ENCODE assay signal across 20 cellular contexts in genomic region chr11:46719048-46719542, GRCh38. TPM values are rescaled to one million over a fixed set of nuclear protein-coding genes. Genes with fewer than 3 reads are reported as not detected.
DNase-seq lines count a peak whose midpoint lies in the region; ATAC-seq, FAIRE-seq and TF ChIP-seq lines count a peak whose summit lies in the region.
"Had no signal": no experiment of that assay in that cellular context is flagged by ENCODE, and none has a peak within 500 bp of the region (broad histone marks: within the 10 kb centered on the region; RNA-seq: fewer than 3 reads in every experiment).

Gene F2 (plus strand): TSS chr11:46719213. CDS start chr11:46719236, 23 bp downstream.

- H3K23ac ChIP-seq in neuronal stem cell (ENCODE audit: low read depth, low read length, poor library complexity): peak within 1 kb of the TSS; percentile 20

- dilution Hi-C loops in endothelial cell of umbilical vein (cut with MboI; ENCODE audit: extremely low pct_ligation_motif_present, low sequenced_read_pairs): no loop called here

- H3K9me1 ChIP-seq in endothelial cell of umbilical vein (replicated peaks; ENCODE audit: control insufficient read depth, extremely low read depth, insufficient read depth, low read length): no peaks in the 10 kb centered on the region

- H2BK5ac ChIP-seq in neuronal stem cell (ENCODE audit: low read length): no peak within 1 kb of the TSS

- H4K91ac ChIP-seq in neuronal stem cell (ENCODE audit: low read depth, low read length, poor library complexity): no peak within 1 kb of the TSS

- H4K20me1 ChIP-seq in DND-41 (ENCODE audit: insufficient read depth, low read length) (no peaks in the 10 kb centered on the region), KMS-11 (ENCODE audit: insufficient read depth) (no peaks in the 10 kb centered on the region), endothelial cell of umbilical vein (replicated peaks; ENCODE audit: control insufficient read depth, extremely low read depth, insufficient read depth, low read length) (no peaks in the 10 kb centered on the region)

- no peak for DNase-seq in DND-41
- no peak for DNase-seq in endothelial cell of umbilical vein (ENCODE audit: low read depth, low spot score)
- DNase-seq in neuronal stem cell (ENCODE audit: low spot score): no peak
- DNase-seq in HPDE6-E6E7 (ENCODE audit: extremely low spot score): no peak
- no peak for DNase-seq in stimulated activated CD4-positive, alpha-beta T cell treated with anti-CD3 and anti-CD28 coated beads, Interleukin-15, amount 100 ng/mL, for 24 hours
- no peak for DNase-seq in nucleus accumbens (lab: John Stamatoyannopoulos, UW)
- DNase-seq in posterior vena cava (ENCODE audit: low spot score): no peak
- DNase-seq: activated T-cell treated with anti-CD3 and anti-CD28 coated beads for 4 hours; CD4-positive, alpha-beta T cell; effector CD8-positive, alpha-beta T cell; NCI-H2107; NCI-H82; nephron progenitor cell; right cardiac atrium; stimulated activated CD4-positive, alpha-beta T cell treated with anti-CD3 and anti-CD28 coated beads, Interleukin-2, amount 100 ng/mL, for 24 hours; T-helper 17 cell had no signal

- no TSS peak for BruUV-seq in endothelial cell of umbilical vein (replicated peaks; lab: Mats Ljungman, UMichigan)

- H3K36me3 ChIP-seq in DND-41 (ENCODE audit: insufficient read depth, low read length) (no peaks in the 10 kb centered on the region), KMS-11 (ENCODE audit: insufficient read depth) (no peaks in the 10 kb centered on the region), endothelial cell of umbilical vein (ENCODE audit: control insufficient read depth in 2 of 2, extremely low read depth in 1 of 2, insufficient read depth in 2 of 2, low read length in 2 of 2) (no peaks in the 10 kb centered on the region), neuronal stem cell (replicated peaks in 1 of 2; ENCODE audit: control insufficient read depth in 2 of 2, insufficient read depth in 2 of 2, low read length in 2 of 2) (no peaks in the 10 kb centered on the region)
- H3K36me3 ChIP-seq: left lung had no signal

- 0 out of 2 replicates have a peak, but pooled peaks cover 5% of the 10 kb centered on the region for H3K4me1 ChIP-seq in DND-41 (ENCODE audit: insufficient read depth, low read length)
- peaks cover 4% of the 10 kb centered on the region for H3K4me1 ChIP-seq in KMS-11 (ENCODE audit: low read depth, poor library complexity, severe bottlenecking)
- peaks cover 6% of the 10 kb centered on the region for H3K4me1 ChIP-seq in endothelial cell of umbilical vein (ENCODE audit: control insufficient read depth, extremely low read depth, insufficient read depth, low read length)
- H3K4me1 ChIP-seq in neuronal stem cell (ENCODE audit: control insufficient read depth in 2 of 2, insufficient read depth in 1 of 2, low read depth in 1 of 2, low read length in 2 of 2): peaks cover under 1 to 12% of the 10 kb centered on the region in 2 donors
- H3K4me1 ChIP-seq: left lung had no signal

- TF ChIP-seq POLR2A in endothelial cell of umbilical vein (IDR thresholded peaks at IDR 0.05; ENCODE audit: low read depth, low read length): no peak

- POLR2A ChIA-PET in endothelial cell of umbilical vein (lab: Charles Lee): no interaction called here

- H3K9me3 ChIP-seq in DND-41 (ENCODE audit: insufficient read depth, low read length, severe bottlenecking): no peaks in the 10 kb centered on the region
- no peaks in the 10 kb centered on the region for H3K9me3 ChIP-seq in endothelial cell of umbilical vein (replicated peaks; ENCODE audit: control insufficient read depth, insufficient read depth, low read length)
- peaks cover 0 to 4% of the 10 kb centered on the region in 2 donors for H3K9me3 ChIP-seq in neuronal stem cell (replicated peaks in 1 of 2; ENCODE audit: control insufficient read depth in 2 of 2, insufficient read depth in 1 of 2, low read depth in 1 of 2, low read length in 2 of 2)
- H3K9me3 ChIP-seq: left lung had no signal

- no peak for FAIRE-seq in endothelial cell of umbilical vein (lab: Jason Lieb, UNC)
- FAIRE-seq: HTR-8/SVneo had no signal

- H3K79me1 ChIP-seq in neuronal stem cell (ENCODE audit: low read depth, low read length): no peaks in the 10 kb centered on the region

- no peak within 1 kb of the TSS for H2BK15ac ChIP-seq in neuronal stem cell (ENCODE audit: low read length)

- H3K79me2 ChIP-seq in DND-41 (ENCODE audit: insufficient read depth, low read length) (no peaks in the 10 kb centered on the region), KMS-11 (ENCODE audit: insufficient read depth, low read depth) (no peaks in the 10 kb centered on the region), endothelial cell of umbilical vein (ENCODE audit: control insufficient read depth, insufficient read depth, low read length) (no peaks in the 10 kb centered on the region)

- H2AK5ac ChIP-seq in neuronal stem cell (ENCODE audit: low read depth, low read length): no peak within 1 kb of the TSS

- no peak for ATAC-seq in DND-41 (ENCODE audit: insufficient read depth, low read depth)

- no peaks in the 10 kb centered on the region for H3K27me3 ChIP-seq in DND-41 (ENCODE audit: insufficient read depth, low read length, poor library complexity)
- H3K27me3 ChIP-seq in KMS-11 (ENCODE audit: insufficient read depth, low read depth): no peaks in the 10 kb centered on the region
- H3K27me3 ChIP-seq in endothelial cell of umbilical vein (ENCODE audit: control insufficient read depth in 2 of 2, insufficient read depth in 2 of 2, low read length in 2 of 2): no peaks in the 10 kb centered on the region
- H3K27me3 ChIP-seq in neuronal stem cell (ENCODE audit: control insufficient read depth in 3 of 3, insufficient read depth in 3 of 3, low read depth in 1 of 3, low read length in 3 of 3): no peaks in the 10 kb centered on the region
- H3K27me3 ChIP-seq: left lung had no signal

- H2AFZ ChIP-seq in DND-41 (ENCODE audit: low read depth, low read length): peak within 1 kb of the TSS; percentile 12; the same call in 1 of the 2 replicates
- peak within 1 kb of the TSS; percentile 49; the same call in 1 of the 2 replicates for H2AFZ ChIP-seq in KMS-11 (ENCODE audit: low read depth)
- peak within 1 kb of the TSS; percentile 19 for H2AFZ ChIP-seq in endothelial cell of umbilical vein (ENCODE audit: low read depth, low read length)
- H2AFZ ChIP-seq in neuronal stem cell (ENCODE audit: low read length): peak within 1 kb of the TSS; percentile 89

- no peak within 1 kb of the TSS for H3K4ac ChIP-seq in neuronal stem cell (ENCODE audit: low read length)

- no peak within 1 kb of the TSS for H3K4me3 ChIP-seq in DND-41 (ENCODE audit: low read depth in 1 of 2, low read length in 2 of 2)
- H3K4me3 ChIP-seq in KMS-11 (IDR thresholded peaks at IDR 0.05; ENCODE audit: insufficient read depth, low read depth, low read length): no peak within 1 kb of the TSS
- H3K4me3 ChIP-seq in endothelial cell of umbilical vein (replicated peaks in 1 of 3; ENCODE audit: insufficient read depth in 1 of 3, low read depth in 1 of 3, low read length in 3 of 3): no peak within 1 kb of the TSS
- no peak within 1 kb of the TSS for H3K4me3 ChIP-seq in neuronal stem cell (ENCODE audit: low read length in 2 of 2)
- H3K4me3 ChIP-seq: left lung had no signal

- no peak within 1 kb of the TSS for H2BK120ac ChIP-seq in neuronal stem cell (ENCODE audit: low read depth, low read length)

- H3K27ac ChIP-seq in DND-41 (ENCODE audit: low read length) (no peak within 1 kb of the TSS), KMS-11 (no peak within 1 kb of the TSS), endothelial cell of umbilical vein (ENCODE audit: insufficient read depth, low read depth, low read length) (no peak within 1 kb of the TSS), neuronal stem cell (replicated peaks; ENCODE audit: low read length) (no peak within 1 kb of the TSS)
- H3K27ac ChIP-seq: left lung had no signal

- H4K8ac ChIP-seq in neuronal stem cell (ENCODE audit: low read depth, low read length): no peak within 1 kb of the TSS

- H3K14ac ChIP-seq in neuronal stem cell (ENCODE audit: low read length): no peak within 1 kb of the TSS

- peak within 1 kb of the TSS; percentile 69 for H2BK12ac ChIP-seq in neuronal stem cell (ENCODE audit: low read length)

- WGBS in neuronal stem cell (ENCODE audit: extremely low coverage in 2 of 2, insufficient read length in 2 of 2, insufficient replicate concordance in 1 of 2), 2 donors: no CpG with 5 or more reads among the region's 7 CpGs

- H3K4me2 ChIP-seq in DND-41 (ENCODE audit: insufficient read depth, low read length): no peak within 1 kb of the TSS
- H3K4me2 ChIP-seq in KMS-11: no peak within 1 kb of the TSS
- no peak within 1 kb of the TSS for H3K4me2 ChIP-seq in endothelial cell of umbilical vein (ENCODE audit: insufficient read depth, low read length)
- H3K4me2 ChIP-seq in neuronal stem cell (ENCODE audit: insufficient read depth, low read length, poor library complexity, severe bottlenecking): no peak within 1 kb of the TSS

- CTCF ChIA-PET in endothelial cell of umbilical vein (lab: Charles Lee): no interaction called here

- TF ChIP-seq CTCF in DND-41 (IDR thresholded peaks at IDR 0.05; ENCODE audit: borderline replicate concordance, extremely low read depth, low read length, poor library complexity, severe bottlenecking) (no peak), KMS-11 (conservative IDR thresholded peaks at IDR 0.05; ENCODE audit: low read depth, low read length) (no peak), endothelial cell of umbilical vein (IDR thresholded peaks at IDR 0.05; ENCODE audit: extremely low read depth in 1 of 2, insufficient read depth in 1 of 2, low read depth in 1 of 2, low read length in 2 of 2) (no peak)

- intact Hi-C loops in endothelial cell of umbilical vein (cut with micrococcal nuclease): no loop called here
- intact Hi-C loops in posterior vena cava (cut with DNase I): no loop called here

- H3K9ac ChIP-seq in DND-41 (ENCODE audit: low read depth, low read length): no peak within 1 kb of the TSS
- H3K9ac ChIP-seq in KMS-11: no peak within 1 kb of the TSS
- no peak within 1 kb of the TSS for H3K9ac ChIP-seq in endothelial cell of umbilical vein (replicated peaks; ENCODE audit: extremely low read depth, insufficient read depth, low read length)
- peak within 1 kb of the TSS; percentile 55 for H3K9ac ChIP-seq in neuronal stem cell (ENCODE audit: low read depth, low read length, poor library complexity)

- H3K18ac ChIP-seq in neuronal stem cell (ENCODE audit: low read length): no peak within 1 kb of the TSS

RNA-seq across cellular contexts. Expression of gene F2, which starts in this region (rescaled TPM):
- total RNA-seq in endothelial cell of umbilical vein: not detected in 2 replicates
- polyA plus RNA-seq in endothelial cell of umbilical vein: 0.04 and 0.10 TPM in 2 replicates
- polyA plus RNA-seq in endothelial cell of umbilical vein (2011; cell fraction: cytosol; rRNA removed): not detected in 2 replicates
- polyA plus RNA-seq in endothelial cell of umbilical vein (2011; cell fraction: nucleus; rRNA removed): not detected in 2 replicates
- polyA plus RNA-seq in endothelial cell of umbilical vein (2012): 0.14 TPM in 1 of 2 replicates, not detected in the other
- polyA minus RNA-seq in endothelial cell of umbilical vein: not detected in 2 replicates
- not detected for polyA minus RNA-seq in endothelial cell of umbilical vein (2011; cell fraction: cytosol; rRNA and poly(A)+ RNA removed)
- polyA minus RNA-seq in endothelial cell of umbilical vein (2011; cell fraction: nucleus; rRNA and poly(A)+ RNA removed): not detected in 2 replicates
- not detected for polyA plus RNA-seq in neuronal stem cell (2013, experiment 1 of 2)
- not detected for polyA plus RNA-seq in neuronal stem cell (2013, experiment 2 of 2)
- total RNA-seq in posterior vena cava: not detected
- total RNA-seq: cardiac septum; CD4-positive, alpha-beta T cell; left lung; T-helper 17 cell had no signal
- polyA plus RNA-seq: right cardiac atrium had no signal

Comparison
In these comparisons a context has a peak if more than half of its experiments do, and no peak if none do; other contexts are left out.
1. H2AFZ ChIP-seq: peak in every context shown above with its lines; median percentile 89 in neuronal stem cell; 49 in KMS-11; 19 in endothelial cell of umbilical vein; 12 in DND-41.